Comparison of ENCODE assay signal across 8 cellular contexts in genomic region chr12:55019784-55020183, GRCh38. TPM values are rescaled to one million over a fixed set of nuclear protein-coding genes. Genes with fewer than 3 reads are reported as not detected.
DNase-seq lines count a peak whose midpoint lies in the region; ATAC-seq and TF ChIP-seq lines count a peak whose summit lies in the region.

Gene NEUROD4 (plus strand): TSS chr12:55019974. CDS start chr12:55026440, 6,466 bp downstream.

- no peak for TF ChIP-seq CTCF in CD4-positive, alpha-beta T cell (IDR thresholded peaks at IDR 0.05)
- no peak for TF ChIP-seq CTCF in RWPE2 (IDR thresholded peaks at IDR 0.05; ENCODE audit: poor library complexity, severe bottlenecking)

- H3K4me1 ChIP-seq in RWPE2 (ENCODE audit: insufficient read depth, poor library complexity, severe bottlenecking): no peaks in the 10 kb centered on the region

- peaks cover 67% of the 10 kb centered on the region for H3K27me3 Mint-ChIP-seq in CD4-positive, alpha-beta T cell
- H3K27me3 Mint-ChIP-seq in naive thymus-derived CD8-positive, alpha-beta T cell: peaks cover 18 to 52% (median 25%) of the 10 kb centered on the region in 5 donors

- CTCF ChIA-PET in CD4-positive, alpha-beta T cell (lab: Charles Lee): no interaction called here

- H3K9me3 Mint-ChIP-seq in CD4-positive, alpha-beta T cell: no peaks in the 10 kb centered on the region
- peaks cover 0 to 4% (median 0%) of the 10 kb centered on the region in 9 donors for H3K9me3 Mint-ChIP-seq in naive thymus-derived CD8-positive, alpha-beta T cell

- H3K27ac Mint-ChIP-seq in CD4-positive, alpha-beta T cell: no peak within 1 kb of the TSS
- H3K27ac Mint-ChIP-seq in naive thymus-derived CD8-positive, alpha-beta T cell: no peak within 1 kb of the TSS

- intact Hi-C loops in CD4-positive, alpha-beta T cell (cut with DNase I, micrococcal nuclease): no loop called here

- no peak within 1 kb of the TSS for H3K27ac ChIP-seq in CD4-positive, alpha-beta T cell (ENCODE audit: low read depth, low read length)
- no peak within 1 kb of the TSS for H3K27ac ChIP-seq in RWPE2 (ENCODE audit: poor library complexity, severe bottlenecking)

- no peaks in the 10 kb centered on the region for H3K9me3 ChIP-seq in CD4-positive, alpha-beta T cell (ENCODE audit: control insufficient read depth, low read length)
- no peaks in the 10 kb centered on the region for H3K9me3 ChIP-seq in RWPE2 (ENCODE audit: severe bottlenecking)

- no peaks in the 10 kb centered on the region for H3K36me3 ChIP-seq in RWPE2 (ENCODE audit: low read depth)

- peak in 4 of 10 experiments; percentile 1 to 13 (median 6) for DNase-seq in CD4-positive, alpha-beta T cell
- DNase-seq in RWPE2 (ENCODE audit: low spot score) (peak; percentile 55), epidermal melanocyte (ENCODE audit: insufficient read length, low spot score) (no peak)
- peak in 6 of 10 donors; percentile 11 to 40 (median 29) for DNase-seq in naive thymus-derived CD8-positive, alpha-beta T cell

- peaks cover 6% of the 10 kb centered on the region for H3K4me1 Mint-ChIP-seq in CD4-positive, alpha-beta T cell (ENCODE audit: low read depth)
- peaks cover 8 to 13% (median 11%) of the 10 kb centered on the region in 4 donors for H3K4me1 Mint-ChIP-seq in naive thymus-derived CD8-positive, alpha-beta T cell

- ATAC-seq in CD4-positive, alpha-beta T cell (ENCODE audit: poor library complexity): peak; percentile 78
- ATAC-seq in HG02870 (IDR thresholded peaks at IDR 0.05; ENCODE audit: unreplicated experiment) (peak; percentile 81), RWPE2 (ENCODE audit: low read depth) (peak; percentile 93), esophagus mucosa (peak; percentile 25), HG03442 (IDR thresholded peaks at IDR 0.05; ENCODE audit: unreplicated experiment) (no peak), GM19467 (IDR thresholded peaks at IDR 0.05; ENCODE audit: unreplicated experiment) (no peak)
- ATAC-seq in naive thymus-derived CD8-positive, alpha-beta T cell: peak; percentile 57 to 77

- H3K4me3 ChIP-seq in RWPE2 (ENCODE audit: severe bottlenecking): no peak within 1 kb of the TSS

- POLR2A ChIA-PET in CD4-positive, alpha-beta T cell (lab: Charles Lee): interaction anchor here (0.6 kb wide), 1 partner anchor 31 kb away, joined by 4 read pairs; no protein-coding TSS in a partner anchor
- POLR2A ChIA-PET in naive thymus-derived CD8-positive, alpha-beta T cell (lab: Charles Lee): no interaction called here

- H3K27me3 ChIP-seq in CD4-positive, alpha-beta T cell (ENCODE audit: control insufficient read depth, insufficient read depth, low read length): peaks cover 28% of the 10 kb centered on the region
- peaks cover 28% of the 10 kb centered on the region for H3K27me3 ChIP-seq in RWPE2 (ENCODE audit: insufficient read depth, poor library complexity, severe bottlenecking)

- no peak within 1 kb of the TSS for H3K4me3 Mint-ChIP-seq in CD4-positive, alpha-beta T cell
- no peak within 1 kb of the TSS for H3K4me3 Mint-ChIP-seq in naive thymus-derived CD8-positive, alpha-beta T cell

- no peaks in the 10 kb centered on the region for H3K36me3 Mint-ChIP-seq in CD4-positive, alpha-beta T cell (ENCODE audit: low read depth)
- no peaks in the 10 kb centered on the region for H3K36me3 Mint-ChIP-seq in naive thymus-derived CD8-positive, alpha-beta T cell

RNA-seq across cellular contexts. Expression of gene NEUROD4, which starts in this region (rescaled TPM):
- not detected for total RNA-seq in CD4-positive, alpha-beta T cell
- not detected for total RNA-seq in esophagus mucosa
- not detected for total RNA-seq in naive thymus-derived CD8-positive, alpha-beta T cell
- not detected for polyA plus RNA-seq in naive thymus-derived CD8-positive, alpha-beta T cell

Comparison
In these comparisons a context has a peak if more than half of its experiments do, and no peak if none do; other contexts are left out.
1. Peak in ATAC-seq in CD4-positive, alpha-beta T cell; RNA of the gene not detected or under 1 TPM.
2. Peak in ATAC-seq in esophagus mucosa; RNA of the gene not detected or under 1 TPM.
3. Peak in DNase-seq and ATAC-seq in naive thymus-derived CD8-positive, alpha-beta T cell; RNA of the gene not detected or under 1 TPM.
4. ATAC-seq: peak in HG02870 (single experiment) and RWPE2 (single experiment); none in HG03442 (single experiment) and GM19467 (single experiment).